38 cellular contexts compared by ENCODE assay signal in the genomic region with DNA sequence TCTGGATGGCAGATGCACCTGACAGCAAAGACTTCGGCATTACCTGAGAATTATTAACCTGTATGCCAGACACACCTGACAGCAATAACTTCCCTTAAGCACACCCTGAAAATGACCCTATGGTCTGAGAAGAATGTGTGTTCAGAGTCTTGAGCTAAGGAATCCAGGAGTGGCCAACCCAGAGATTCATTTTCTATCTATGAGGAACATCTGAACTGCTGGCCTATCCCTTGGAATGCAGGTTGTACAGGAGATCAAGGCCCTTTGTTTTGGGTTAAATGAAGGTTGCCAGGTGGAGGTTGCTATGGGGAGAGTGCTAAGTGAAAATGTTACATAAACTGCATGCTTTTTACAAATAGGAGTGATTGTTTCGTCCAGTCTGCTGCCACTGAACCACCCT.
"Had no signal": no experiment of that assay in that cellular context is flagged by ENCODE, and none has a peak within 500 bp of the region (broad histone marks: within the 10 kb centered on the region; RNA-seq: fewer than 3 reads in every experiment).

No MANE protein-coding gene starts in this region.

- H3K4me2 ChIP-seq: SK-N-SH had no signal

- H3K4me1 ChIP-seq: Peyer's patch, SJSA1 had no signal

- DNase-seq: activated CD4-positive, alpha-beta memory T cell treated with anti-CD3 and anti-CD28 coated beads, Interleukin-2, amount 10 ng/mL, durations not matched to agents 7 days and 5 days; activated CD4-positive, alpha-beta T cell treated with anti-CD3 and anti-CD28 coated beads for 1 hour; activated CD4-positive, alpha-beta T cell treated with anti-CD3 and anti-CD28 coated beads for 48 hours; activated CD4-positive, CD25-positive, alpha-beta regulatory T cell; activated CD8-positive, alpha-beta memory T cell treated with anti-CD3 and anti-CD28 coated beads for 24 hours; activated CD8-positive, alpha-beta memory T cell treated with anti-CD3 and anti-CD28 coated beads, Interleukin-2, amount 10 ng/mL, durations not matched to agents 7 days and 5 days; activated CD8-positive, alpha-beta memory T cell treated with anti-CD3 and anti-CD28 coated beads, Interleukin-2, amount 50 U/mL, for 48 hours; activated effector memory CD4-positive, alpha-beta T cell treated with Interleukin-2 at 50 U/mL for 16 hours; activated naive CD4-positive, alpha-beta T cell treated with anti-CD3 and anti-CD28 coated beads, Interleukin-2, amount 10 ng/mL, durations not matched to agents 7 days and 5 days; activated naive CD8-positive, alpha-beta T cell treated with anti-CD3 and anti-CD28 coated beads, Interleukin-2, amount 50 U/mL, for 24 hours; activated T-cell treated with anti-CD3 and anti-CD28 coated beads, Interleukin-2, amount 50 U/mL, for 48 hours; amniotic stem cell; aorta; brain microvascular endothelial cell; Karpas-422; MG63; NCI-H1048; NCI-H1105 treated with DMSO at 0.1 percent for 48 hours; NCI-H1436; NCI-H1694; NCI-H1930; NCI-H2081 treated with DMSO at 0.1 percent for 48 hours; NCI-H226; NCI-H446 treated with DMSO at 0.1 percent for 48 hours; NCI-H524; NCI-H69; PC-3; Peyer's patch; RPMI8226; SHP77 treated with DMSO at 0.1 percent for 48 hours; SK-N-SH; T1000; WERI-Rb-1 had no signal

- H3K36me3 Mint-ChIP-seq: activated CD8-positive, alpha-beta memory T cell treated with anti-CD3 and anti-CD28 coated beads, Interleukin-2, amount 10 ng/mL, durations not matched to agents 7 days and 5 days; activated naive CD4-positive, alpha-beta T cell treated with anti-CD3 and anti-CD28 coated beads, Interleukin-2, amount 10 ng/mL, durations not matched to agents 7 days and 5 days; activated naive CD8-positive, alpha-beta T cell had no signal

- FAIRE-seq: K562 had no signal

- H3K9ac ChIP-seq: SK-N-SH had no signal

- H3K27me3 ChIP-seq: brain microvascular endothelial cell, cardiac muscle cell, Peyer's patch, SJSA1 had no signal

- ATAC-seq: activated CD8-positive, alpha-beta memory T cell treated with anti-CD3 and anti-CD28 coated beads, Interleukin-2, amount 10 ng/mL, durations not matched to agents 7 days and 5 days; activated naive CD8-positive, alpha-beta T cell treated with anti-CD3 and anti-CD28 coated beads, Interleukin-2, amount 50 U/mL, for 24 hours; K562; PC-3 had no signal

- H3K9me3 ChIP-seq: MG63, Peyer's patch, SJSA1, SK-N-SH had no signal

- H3K4me3 ChIP-seq: cardiac muscle cell, K562, MG63, Peyer's patch, SJSA1 had no signal

- H3K27ac ChIP-seq: brain microvascular endothelial cell, cardiac muscle cell, Peyer's patch, SJSA1, WERI-Rb-1 had no signal

- H3K9me3 Mint-ChIP-seq: activated naive CD4-positive, alpha-beta T cell treated with anti-CD3 and anti-CD28 coated beads, Interleukin-2, amount 10 ng/mL, durations not matched to agents 7 days and 5 days; activated naive CD8-positive, alpha-beta T cell treated with anti-CD3 and anti-CD28 coated beads, Interleukin-2, amount 50 U/mL, for 24 hours had no signal

- H3K27ac Mint-ChIP-seq: activated CD4-positive, alpha-beta memory T cell treated with anti-CD3 and anti-CD28 coated beads, Interleukin-2, amount 10 ng/mL, durations not matched to agents 7 days and 5 days; activated CD8-positive, alpha-beta memory T cell treated with anti-CD3 and anti-CD28 coated beads, Interleukin-2, amount 10 ng/mL, durations not matched to agents 7 days and 5 days; activated naive CD4-positive, alpha-beta T cell treated with anti-CD3 and anti-CD28 coated beads, Interleukin-2, amount 10 ng/mL, durations not matched to agents 7 days and 5 days; activated naive CD8-positive, alpha-beta T cell; activated naive CD8-positive, alpha-beta T cell treated with anti-CD3 and anti-CD28 coated beads, Interleukin-2, amount 50 U/mL, for 24 hours; T-helper 1 cell treated with Interleukin-12 subunit alpha and Interleukin-12 subunit beta and Interleukin-4 antibody, amounts not matched to agents 30 μg/mL and 1 μg/mL, for 36 hours had no signal

- H3K36me3 ChIP-seq: brain microvascular endothelial cell, cardiac muscle cell, MG63, Peyer's patch, SJSA1, WERI-Rb-1 had no signal

- H3K4me3 Mint-ChIP-seq: activated CD4-positive, alpha-beta memory T cell treated with anti-CD3 and anti-CD28 coated beads, Interleukin-2, amount 10 ng/mL, durations not matched to agents 7 days and 5 days; activated CD8-positive, alpha-beta memory T cell treated with anti-CD3 and anti-CD28 coated beads, Interleukin-2, amount 10 ng/mL, durations not matched to agents 7 days and 5 days; activated naive CD4-positive, alpha-beta T cell treated with anti-CD3 and anti-CD28 coated beads, Interleukin-2, amount 10 ng/mL, durations not matched to agents 7 days and 5 days; activated naive CD8-positive, alpha-beta T cell; activated naive CD8-positive, alpha-beta T cell treated with anti-CD3 and anti-CD28 coated beads, Interleukin-2, amount 50 U/mL, for 24 hours; T-helper 1 cell treated with Interleukin-12 subunit alpha and Interleukin-12 subunit beta and Interleukin-4 antibody, amounts not matched to agents 30 μg/mL and 1 μg/mL, for 36 hours had no signal

- H3K4me1 Mint-ChIP-seq: activated CD4-positive, alpha-beta memory T cell treated with anti-CD3 and anti-CD28 coated beads, Interleukin-2, amount 10 ng/mL, durations not matched to agents 7 days and 5 days; activated CD8-positive, alpha-beta memory T cell treated with anti-CD3 and anti-CD28 coated beads, Interleukin-2, amount 10 ng/mL, durations not matched to agents 7 days and 5 days; activated naive CD4-positive, alpha-beta T cell treated with anti-CD3 and anti-CD28 coated beads, Interleukin-2, amount 10 ng/mL, durations not matched to agents 7 days and 5 days; activated naive CD8-positive, alpha-beta T cell treated with anti-CD3 and anti-CD28 coated beads, Interleukin-2, amount 50 U/mL, for 24 hours had no signal

- H3K27me3 Mint-ChIP-seq: activated CD4-positive, alpha-beta memory T cell treated with anti-CD3 and anti-CD28 coated beads, Interleukin-2, amount 10 ng/mL, durations not matched to agents 7 days and 5 days; activated CD8-positive, alpha-beta memory T cell treated with anti-CD3 and anti-CD28 coated beads, Interleukin-2, amount 10 ng/mL, durations not matched to agents 7 days and 5 days; activated naive CD4-positive, alpha-beta T cell treated with anti-CD3 and anti-CD28 coated beads, Interleukin-2, amount 10 ng/mL, durations not matched to agents 7 days and 5 days; activated naive CD8-positive, alpha-beta T cell; activated naive CD8-positive, alpha-beta T cell treated with anti-CD3 and anti-CD28 coated beads, Interleukin-2, amount 50 U/mL, for 24 hours had no signal
